ENCODE assay signal across 31 cellular contexts in genomic region chr6:29678114-29678513, GRCh38. TPM values are rescaled to one million over a fixed set of nuclear protein-coding genes. Genes with fewer than 3 reads are reported as not detected.
A peak's percentile ranks its signal among the peaks of the same experiment; 100 is the strongest.
DNase-seq lines count a peak whose midpoint lies in the region; ATAC-seq and TF ChIP-seq lines count a peak whose summit lies in the region.
"Had no signal": no experiment of that assay in that cellular context is flagged by ENCODE, and none has a peak within 500 bp of the region (broad histone marks: within the 10 kb centered on the region; RNA-seq: fewer than 3 reads in every experiment).

No MANE protein-coding gene starts in this region.

- H3K18ac ChIP-seq in mesenchymal stem cell (ENCODE audit: low read depth in 1 of 2, low read length in 2 of 2): no peak overlapping the region

- in situ Hi-C loops in mammary epithelial cell (cut with MboI; ENCODE audit: low sequenced_read_pairs in 2 of 2): no loop called here

- H3K9ac ChIP-seq in mammary epithelial cell (ENCODE audit: insufficient read depth, low read length): no peak overlapping the region
- H3K9ac ChIP-seq in mesenchymal stem cell (ENCODE audit: low read length): no peak overlapping the region

- intact Hi-C loops in mammary epithelial cell (cut with micrococcal nuclease): loop anchor here (2.0 kb wide), 1 partner anchor 15 kb away; no protein-coding TSS in a partner anchor

- peaks cover 28% of the 10 kb centered on the region for H3K4me1 Mint-ChIP-seq in GM23338
- H3K4me1 Mint-ChIP-seq: memory B cell; stimulated activated memory B cell treated with anti-CD40 and anti-IgM and Interleukin-4, amounts not matched to agents 10 μg/mL and 1 μg/mL and 100 μg/mL, for 72 hours had no signal

- no peak overlapping the region for H3K23ac ChIP-seq in mesenchymal stem cell (ENCODE audit: low read length in 2 of 2)

- peaks cover 6% of the 10 kb centered on the region; the same call in 1 of the 3 replicates for H3K9me3 Mint-ChIP-seq in GM23338
- H3K9me3 Mint-ChIP-seq: activated B cell treated with CpG ODN at 0.5 μM for 24 hours; CD8-positive, alpha-beta T cell; memory B cell; naive B cell; stimulated activated memory B cell treated with anti-CD40 and anti-IgM and Interleukin-4, amounts not matched to agents 10 μg/mL and 1 μg/mL and 100 μg/mL, for 72 hours had no signal

- H3K9me3 ChIP-seq in mammary epithelial cell (replicated peaks; ENCODE audit: insufficient read depth, low read length) (peaks cover 8% of the 10 kb centered on the region), mesenchymal stem cell (ENCODE audit: control insufficient read depth, low read length) (no peaks in the 10 kb centered on the region)
- H3K9me3 ChIP-seq: gastroesophageal sphincter, thoracic aorta had no signal

- no peaks in the 10 kb centered on the region for H4K20me1 ChIP-seq in GM23338 (replicated peaks; ENCODE audit: insufficient read depth)
- H4K20me1 ChIP-seq in mammary epithelial cell (ENCODE audit: insufficient read depth, low read length): no peaks in the 10 kb centered on the region

- no peak overlapping the region for H2BK15ac ChIP-seq in mesenchymal stem cell (ENCODE audit: low read depth, poor library complexity, severe bottlenecking)

- H3K4me3 Mint-ChIP-seq in GM23338: no peak overlapping the region
- H3K4me3 Mint-ChIP-seq: activated B cell treated with CpG ODN at 0.5 μM for 24 hours; CD8-positive, alpha-beta T cell; memory B cell; naive B cell; stimulated activated memory B cell treated with anti-CD40 and anti-IgM and Interleukin-4, amounts not matched to agents 10 μg/mL and 1 μg/mL and 100 μg/mL, for 72 hours had no signal

- H3K79me2 ChIP-seq in GM23338 (replicated peaks; ENCODE audit: insufficient read depth) (no peaks in the 10 kb centered on the region), mammary epithelial cell (ENCODE audit: insufficient read depth, low read length) (no peaks in the 10 kb centered on the region)

- H2BK120ac ChIP-seq in mesenchymal stem cell (ENCODE audit: low read depth, low read length): no peak overlapping the region

- H3K27me3 Mint-ChIP-seq in GM23338 (ENCODE audit: insufficient read depth, low read depth, poor library complexity): peaks cover 7% of the 10 kb centered on the region

- no peak overlapping the region for H3K4me2 ChIP-seq in GM23338
- peak overlapping the region; percentile 58 for H3K4me2 ChIP-seq in mammary epithelial cell (ENCODE audit: insufficient read depth, low read depth, low read length)
- no peak overlapping the region for H3K4me2 ChIP-seq in mesenchymal stem cell (ENCODE audit: low read length, poor library complexity, severe bottlenecking)

- no TSS peak for BruUV-seq in mammary epithelial cell (replicated peaks; lab: Mats Ljungman, UMichigan)

- H3K14ac ChIP-seq in mesenchymal stem cell (ENCODE audit: low read length in 2 of 2): no peak overlapping the region

- no peak overlapping the region for H2BK5ac ChIP-seq in mesenchymal stem cell (ENCODE audit: low read depth, low read length, poor library complexity, severe bottlenecking)

- no peaks in the 10 kb centered on the region; the same call in 2 of the 3 replicates for H3K36me3 Mint-ChIP-seq in GM23338 (ENCODE audit: low read depth)
- H3K36me3 Mint-ChIP-seq: CD8-positive, alpha-beta T cell; memory B cell; naive B cell; stimulated activated memory B cell treated with anti-CD40 and anti-IgM and Interleukin-4, amounts not matched to agents 10 μg/mL and 1 μg/mL and 100 μg/mL, for 72 hours had no signal

- H2BK12ac ChIP-seq in mesenchymal stem cell (ENCODE audit: low read length in 2 of 2): no peak overlapping the region

- H2AK5ac ChIP-seq in mesenchymal stem cell (ENCODE audit: low read length, severe bottlenecking): no peak overlapping the region

- H4K8ac ChIP-seq in mesenchymal stem cell (ENCODE audit: low read length): no peak overlapping the region

- CTCF ChIA-PET in mammary epithelial cell (lab: Charles Lee; ENCODE audit: low non-redundant PET): interaction anchor here (0.8 kb wide), 1 partner anchor 28 kb away, joined by 4 read pairs; no protein-coding TSS in a partner anchor

- H3K36me3 ChIP-seq in GM23338 (ENCODE audit: insufficient read depth) (no peaks in the 10 kb centered on the region; the same call in 1 of the 2 replicates), mammary epithelial cell (ENCODE audit: insufficient read depth, low read length) (no peaks in the 10 kb centered on the region), mesenchymal stem cell (ENCODE audit: control insufficient read depth in 1 of 2, insufficient read depth in 2 of 2, low read depth in 1 of 2, low read length in 2 of 2) (no peaks in the 10 kb centered on the region)
- H3K36me3 ChIP-seq: gastroesophageal sphincter, thoracic aorta had no signal

- no peak overlapping the region for H4K91ac ChIP-seq in mesenchymal stem cell (ENCODE audit: low read length)

- H3K4ac ChIP-seq in mesenchymal stem cell (ENCODE audit: low read depth in 1 of 2, low read length in 2 of 2): no peak overlapping the region

- DNase-seq in GM23338 (ENCODE audit: low spot score) (no peak), M059J (ENCODE audit: low read depth) (peak; percentile 67), mammary epithelial cell (peak; percentile 88), mesenchymal stem cell (no peak), activated gamma-delta T cell treated with Interleukin-2 at 50 U/mL for 16 hours (no peak), 8988T (no peak)
- DNase-seq: activated B cell treated with CpG ODN at 0.5 μM for 24 hours; activated CD4-positive, alpha-beta T cell treated with anti-CD3 and anti-CD28 coated beads, Interleukin-2, amount 50 U/mL, for 48 hours; AML-193; anterior cingulate cortex; CD8-positive, alpha-beta T cell; cerebellar nuclear complex; DMS153; HCEC 1CT; Karpas-422; naive B cell; NCI-H1092 treated with DMSO at 0.1 percent for 48 hours; NCI-H2029 treated with DMSO at 0.1 percent for 48 hours; nucleus accumbens; RPMI8226; stimulated activated CD4-positive, alpha-beta T cell treated with anti-CD3 and anti-CD28 coated beads, Interleukin-2, amount 100 ng/mL, for 24 hours; T-helper 9 cell had no signal

- H3K4me3 ChIP-seq in GM23338 (no peak overlapping the region), mammary epithelial cell (replicated peaks in 1 of 3; ENCODE audit: insufficient read depth in 1 of 3, low read depth in 2 of 3, low read length in 3 of 3) (peak overlapping the region in 1 of 3 experiments; percentile 2), mesenchymal stem cell (ENCODE audit: insufficient read depth in 1 of 2, low read depth in 1 of 2, low read length in 2 of 2) (no peak overlapping the region)
- H3K4me3 ChIP-seq: gastroesophageal sphincter, skin epidermis, thoracic aorta had no signal

- H3K4me1 ChIP-seq in GM23338 (ENCODE audit: insufficient read depth) (peaks cover 8% of the 10 kb centered on the region; the same call in 1 of the 2 replicates), mammary epithelial cell (ENCODE audit: insufficient read depth, low read length) (peaks cover 53% of the 10 kb centered on the region), mesenchymal stem cell (ENCODE audit: control insufficient read depth, insufficient read depth, low read depth, low read length) (peaks cover 2% of the 10 kb centered on the region)
- H3K4me1 ChIP-seq: gastroesophageal sphincter had no signal

- H3F3A ChIP-seq in GM23338 (replicated peaks; ENCODE audit: low read depth): 0 out of 2 replicates have a peak, but pooled peaks cover 5% of the 10 kb centered on the region

- no peaks in the 10 kb centered on the region for H3K79me1 ChIP-seq in mesenchymal stem cell (replicated peaks; ENCODE audit: low read length, poor library complexity, severe bottlenecking)

- dilution Hi-C loops in mammary epithelial cell (cut with HindIII; ENCODE audit: low sequenced_read_pairs): no loop called here

- no peak overlapping the region for H2AFZ ChIP-seq in GM23338
- peak overlapping the region; percentile 69 for H2AFZ ChIP-seq in mammary epithelial cell (ENCODE audit: low read depth, low read length)
- H2AFZ ChIP-seq in mesenchymal stem cell (ENCODE audit: low read depth, low read length): no peak overlapping the region

- no peaks in the 10 kb centered on the region for H3K27me3 ChIP-seq in GM23338 (ENCODE audit: insufficient read depth)
- no peaks in the 10 kb centered on the region for H3K27me3 ChIP-seq in mammary epithelial cell (ENCODE audit: insufficient read depth, low read length)
- H3K27me3 ChIP-seq in mesenchymal stem cell (ENCODE audit: control insufficient read depth in 1 of 2, insufficient read depth in 1 of 2, low read length in 2 of 2): peaks cover 0 to 31% of the 10 kb centered on the region in 2 experiments

- TF ChIP-seq CTCF in GM23338 (conservative IDR thresholded peaks at IDR 0.05; ENCODE audit: low read depth in 2 of 2) (no peak), mammary epithelial cell (conservative IDR thresholded peaks at IDR 0.05 in 1 of 2, IDR thresholded peaks at IDR 0.05 in 1 of 2; ENCODE audit: extremely low read depth in 1 of 2, insufficient read depth in 1 of 2, low read depth in 1 of 2, low read length in 2 of 2) (no peak)

- H3K27ac Mint-ChIP-seq in GM23338: no peak overlapping the region
- H3K27ac Mint-ChIP-seq: activated B cell treated with CpG ODN at 0.5 μM for 24 hours; CD8-positive, alpha-beta T cell; memory B cell; naive B cell; stimulated activated memory B cell treated with anti-CD40 and anti-IgM and Interleukin-4, amounts not matched to agents 10 μg/mL and 1 μg/mL and 100 μg/mL, for 72 hours had no signal

- H3K27ac ChIP-seq in GM23338 (ENCODE audit: low read depth) (0 out of 2 replicates have a peak overlapping the region, but pooled peaks have one; percentile 5), mammary epithelial cell (ENCODE audit: insufficient read depth, low read depth, low read length) (peak overlapping the region; percentile 84), mesenchymal stem cell (ENCODE audit: low read length, poor library complexity, severe bottlenecking) (peak overlapping the region; percentile 12)
- H3K27ac ChIP-seq: gastroesophageal sphincter, skin epidermis, thoracic aorta had no signal

- 7% methylated on average over 5 of the region's 5 CpGs for WGBS in mammary epithelial cell (ENCODE audit: low coverage, missing lambda C conversion rate)
- WGBS in mesenchymal stem cell: 86% methylated on average over 2 of the region's 5 CpGs

- H3K9me2 ChIP-seq in GM23338 (ENCODE audit: insufficient read depth): peaks cover 5% of the 10 kb centered on the region; the same call in 1 of the 2 replicates

- ATAC-seq in GM23338: peak; percentile 19; the same call in 1 of the 3 replicates
- ATAC-seq in HG03565 (IDR thresholded peaks at IDR 0.05; ENCODE audit: unreplicated experiment): no peak
- ATAC-seq: CD8-positive, alpha-beta T cell; gastroesophageal sphincter; stimulated activated memory B cell treated with anti-CD40 and anti-IgM and Interleukin-4, amounts not matched to agents 10 μg/mL and 1 μg/mL and 100 μg/mL, for 72 hours had no signal

RNA-seq across cellular contexts. Expression of gene ZFP57, which starts 2.8 kb away (rescaled TPM):
- total RNA-seq in GM23338 (2014; rRNA removed; shearing (Covaris generic)): 0.59 and 2.8 TPM in 2 replicates
- 0.84 and 1.3 TPM in 2 replicates for polyA plus RNA-seq in GM23338 (2016; fragmentation: Nextera tagmentation; extraction: Ambion mirVana)
- total RNA-seq in M059J (2014; rRNA removed; shearing (Covaris generic)): 0.05 TPM in 1 of 2 replicates, not detected in the other
- total RNA-seq in mammary epithelial cell: 10 to 100 TPM in 1 of 2 donors, 1 to 10 TPM in 1; 2.4 to 30.8 TPM
- polyA plus RNA-seq in mammary epithelial cell: 1.1 TPM
- not detected for polyA minus RNA-seq in mammary epithelial cell
- polyA plus RNA-seq in mesenchymal stem cell (2013, experiment 1 of 2): not detected
- polyA plus RNA-seq in mesenchymal stem cell (2013, experiment 2 of 2): not detected
- total RNA-seq: CD8-positive, alpha-beta T cell; NCI-H460; pulmonary artery endothelial cell had no signal

RNA-seq across cellular contexts. Expression of gene MOG, which starts 21.2 kb away (rescaled TPM):
- 0.74 and 2.5 TPM in 2 replicates for total RNA-seq in GM23338 (2014; rRNA removed; shearing (Covaris generic))
- polyA plus RNA-seq in GM23338 (2016; fragmentation: Nextera tagmentation; extraction: Ambion mirVana): 0.49 and 0.55 TPM in 2 replicates
- total RNA-seq in M059J (2014; rRNA removed; shearing (Covaris generic)): not detected in 2 replicates
- total RNA-seq in mammary epithelial cell: not detected
- not detected for polyA plus RNA-seq in mammary epithelial cell
- polyA minus RNA-seq in mammary epithelial cell: not detected
- not detected for polyA plus RNA-seq in mesenchymal stem cell (2013, experiment 1 of 2)
- not detected for polyA plus RNA-seq in mesenchymal stem cell (2013, experiment 2 of 2)
- total RNA-seq: activated B cell treated with CpG ODN at 0.5 μM for 24 hours; CD8-positive, alpha-beta T cell; gastroesophageal sphincter; NCI-H460; pulmonary artery endothelial cell; thoracic aorta had no signal
- polyA plus RNA-seq: esophagus had no signal

RNA-seq across cellular contexts. Expression of gene HLA-F, which starts 45.1 kb away (rescaled TPM):
- total RNA-seq in GM23338 (2014; rRNA removed; shearing (Covaris generic)): 4.4 and 4.8 TPM in 2 replicates
- 10.4 and 11.6 TPM in 2 replicates for polyA plus RNA-seq in GM23338 (2016; fragmentation: Nextera tagmentation; extraction: Ambion mirVana)
- total RNA-seq in M059J (2014; rRNA removed; shearing (Covaris generic)): 379 and 414 TPM in 2 replicates
- 10 to 100 TPM; 27.2 to 35.4 TPM for total RNA-seq in mammary epithelial cell
- polyA plus RNA-seq in mammary epithelial cell: 32.4 TPM
- polyA minus RNA-seq in mammary epithelial cell: 13.4 TPM
- polyA plus RNA-seq in mesenchymal stem cell (2013, experiment 1 of 2): 9.7 TPM
- 11.2 TPM for polyA plus RNA-seq in mesenchymal stem cell (2013, experiment 2 of 2)

RNA-seq across cellular contexts. Expression of gene GABBR1, which starts 45.1 kb away (rescaled TPM):
- total RNA-seq in GM23338 (2014; rRNA removed; shearing (Covaris generic)): 50.2 and 78.9 TPM in 2 replicates
- polyA plus RNA-seq in GM23338 (2016; fragmentation: Nextera tagmentation; extraction: Ambion mirVana): 36.6 and 42.8 TPM in 2 replicates
- 2.1 TPM in 2 replicates for total RNA-seq in M059J (2014; rRNA removed; shearing (Covaris generic))
- total RNA-seq in mammary epithelial cell: 10 to 100 TPM; 14.5 to 78.4 TPM
- polyA plus RNA-seq in mammary epithelial cell: 13.5 TPM
- polyA minus RNA-seq in mammary epithelial cell: 47.3 TPM
- polyA plus RNA-seq in mesenchymal stem cell (2013, experiment 1 of 2): 23.2 TPM
- 20.8 TPM for polyA plus RNA-seq in mesenchymal stem cell (2013, experiment 2 of 2)

Comparison
In these comparisons a context has a peak if more than half of its experiments do, and no peak if none do; other contexts are left out.
1. DNase-seq: peak in M059J (single experiment) and mammary epithelial cell (single experiment); none in GM23338 (single experiment), mesenchymal stem cell (single experiment), activated gamma-delta T cell treated with Interleukin-2 at 50 U/mL for 16 hours (single experiment) and 8988T (single experiment).
2. H3K27ac ChIP-seq: peak in every context shown above with its lines; median percentile 84 in mammary epithelial cell; 12 in mesenchymal stem cell; 5 in GM23338.
3. RNA of gene HLA-F, which starts 45.1 kb away (total RNA-seq): 379 to 414 TPM in M059J; 27.2 to 35.4 TPM in mammary epithelial cell and 4.4 to 4.8 TPM in GM23338; every median in the first group is over 10 times any median in the second.